8 cellular contexts compared by ENCODE assay signal in genomic region chr4:78777556-78777900, GRCh38. TPM values are rescaled to one million over a fixed set of nuclear protein-coding genes. Genes with fewer than 3 reads are reported as not detected.
A peak's percentile ranks its signal among the peaks of the same experiment; 100 is the strongest.
DNase-seq lines count a peak whose midpoint lies in the region; ATAC-seq and TF ChIP-seq lines count a peak whose summit lies in the region.

No MANE protein-coding gene starts in this region.

- no peak for TF ChIP-seq CTCF in right atrium auricular region (IDR thresholded peaks at IDR 0.05)
- no peak for TF ChIP-seq CTCF in breast epithelium (IDR thresholded peaks at IDR 0.05)

- ATAC-seq in left ventricle myocardium superior: no peak
- no peak for ATAC-seq in GM21737 (IDR thresholded peaks at IDR 0.05; ENCODE audit: unreplicated experiment)

- H3K27me3 ChIP-seq in right atrium auricular region: no peaks in the 10 kb centered on the region
- no peaks in the 10 kb centered on the region for H3K27me3 ChIP-seq in breast epithelium
- H3K27me3 ChIP-seq in mucosa of rectum (ENCODE audit: control insufficient read depth in 2 of 2, insufficient read depth in 2 of 2, low read length in 2 of 2): no peaks in the 10 kb centered on the region

- no peaks in the 10 kb centered on the region for H3K9me3 ChIP-seq in right atrium auricular region
- H3K9me3 ChIP-seq in breast epithelium: no peaks in the 10 kb centered on the region
- H3K9me3 ChIP-seq in mucosa of rectum (ENCODE audit: control insufficient read depth in 2 of 2, low read length in 2 of 2): no peaks in the 10 kb centered on the region

- H3K36me3 ChIP-seq in right atrium auricular region (no peaks in the 10 kb centered on the region), breast epithelium (no peaks in the 10 kb centered on the region), mucosa of rectum (ENCODE audit: control insufficient read depth in 2 of 2, insufficient read depth in 2 of 2, low read length in 2 of 2) (no peaks in the 10 kb centered on the region)

- TF ChIP-seq POLR2A in breast epithelium (IDR thresholded peaks at IDR 0.05): no peak

- H3K4me3 ChIP-seq in right atrium auricular region (peak overlapping the region; percentile 88 to 97), breast epithelium (peak overlapping the region; percentile 75 to 88 (median 86)), mucosa of rectum (ENCODE audit: low read length in 2 of 2) (peak overlapping the region; percentile 77 to 97)

- H3K27ac ChIP-seq in right atrium auricular region (peak overlapping the region; percentile 98 to 100), breast epithelium (peak overlapping the region in 1 of 2 donors; percentile 99), mucosa of rectum (ENCODE audit: low read depth in 2 of 2, low read length in 2 of 2) (peak overlapping the region in 1 of 2 donors; percentile 99)

- DNase-seq in right atrium auricular region (ENCODE audit: low spot score) (no peak), left ventricle myocardium superior (no peak), breast epithelium (ENCODE audit: low spot score in 2 of 2) (no peak), 8988T (no peak), DMS 273 treated with DMSO at 0.1 percent for 48 hours (lab: John Stamatoyannopoulos, UW) (no peak), NCI-H82 (lab: John Stamatoyannopoulos, UW) (no peak)

- peak overlapping the region; percentile 75 to 89 for H3K9ac ChIP-seq in mucosa of rectum (ENCODE audit: low read depth in 1 of 2, low read length in 2 of 2)

- intact Hi-C loops in left ventricle myocardium superior (cut with micrococcal nuclease) (loop anchor here (10.0 kb wide), 2 partner anchors 133 to 163 kb away; no protein-coding TSS in a partner anchor), breast epithelium (cut with DNase I; ENCODE audit: low total_unique reads) (loop anchor here (10.0 kb wide), 1 partner anchor 133 kb away; no protein-coding TSS in a partner anchor)

- H3K4me1 ChIP-seq in right atrium auricular region (peaks cover 0 to 41% of the 10 kb centered on the region in 2 donors), breast epithelium (no peaks in the 10 kb centered on the region), mucosa of rectum (ENCODE audit: control insufficient read depth in 2 of 2, insufficient read depth in 2 of 2, low read length in 2 of 2) (peaks cover 7 to 19% of the 10 kb centered on the region in 2 donors)

RNA-seq across cellular contexts. Expression of gene BMP2K, which starts 1.4 kb away (rescaled TPM):
- total RNA-seq in right atrium auricular region (10 to 100 TPM; 43.6 to 52.6 TPM), left ventricle myocardium superior (38.7 TPM), breast epithelium (100 to 1,000 TPM in 1 of 3 donors, 10 to 100 TPM in 2; 42.3 to 134 (median 42.4) TPM)
